8 cellular contexts compared by ENCODE assay signal in the genomic region with DNA sequence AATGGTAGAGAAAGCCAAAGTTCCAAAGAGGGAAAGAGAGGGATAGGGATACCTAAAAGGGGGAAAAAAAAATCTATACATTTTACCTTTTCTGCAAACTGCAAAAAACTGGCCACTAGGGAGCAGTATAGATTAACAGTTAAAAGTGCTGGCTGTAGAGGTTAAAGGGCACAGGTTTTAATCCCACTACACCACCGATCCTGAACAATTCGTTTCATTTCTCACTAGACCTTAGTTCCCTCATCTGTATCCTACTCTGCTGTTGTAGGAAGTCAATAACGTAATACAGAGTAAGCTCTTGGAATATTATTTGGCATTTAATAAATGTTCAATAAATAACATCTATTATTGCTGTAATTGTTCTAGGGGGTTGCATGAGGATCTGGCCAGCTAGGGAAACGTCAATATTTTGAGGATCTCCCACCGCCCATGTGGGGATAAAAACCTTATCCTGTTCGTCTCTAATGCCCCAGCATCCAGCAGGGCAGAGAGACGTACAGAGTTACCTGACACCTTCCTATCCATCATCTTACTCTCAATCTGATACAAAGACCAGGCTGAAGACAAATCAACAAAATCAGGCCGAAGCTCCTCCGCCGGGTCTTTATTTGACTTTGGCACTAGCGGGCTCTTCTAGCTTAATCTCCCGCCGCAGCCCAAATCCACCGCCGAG. TPM values are rescaled to one million over a fixed set of nuclear protein-coding genes. Genes with fewer than 3 reads are reported as not detected.
DNase-seq lines count a peak whose midpoint lies in the region; ATAC-seq, FAIRE-seq and TF ChIP-seq lines count a peak whose summit lies in the region.

No MANE protein-coding gene starts in this region.

- H3K4me3 ChIP-seq in IMR-90 (ENCODE audit: insufficient read depth, low read depth, low read length) (peak overlapping the region; percentile 74), OCI-LY7 (ENCODE audit: low read depth, low read length, poor library complexity, severe bottlenecking) (peak overlapping the region; percentile 84), keratinocyte (ENCODE audit: control insufficient read depth in 2 of 3, extremely low read depth in 1 of 3, insufficient read depth in 2 of 3, low read depth in 1 of 3, low read length in 3 of 3) (peak overlapping the region; percentile 64 to 99 (median 99)), spleen (peak overlapping the region; percentile 74 to 90 (median 80))

- peak overlapping the region; percentile 40 for H4K5ac ChIP-seq in IMR-90 (ENCODE audit: low read depth, low read length)

- H3K79me2 ChIP-seq in OCI-LY7 (ENCODE audit: insufficient read depth, low read depth, low read length) (peaks cover 48% of the 10 kb centered on the region), keratinocyte (ENCODE audit: control insufficient read depth, insufficient read depth, low read length) (peaks cover 29% of the 10 kb centered on the region)

- peak overlapping the region; percentile 98 for H2AFZ ChIP-seq in IMR-90 (replicated peaks; ENCODE audit: low read length, poor library complexity)
- peak overlapping the region; percentile 86 for H2AFZ ChIP-seq in OCI-LY7 (ENCODE audit: low read length)
- peak overlapping the region; percentile 91 for H2AFZ ChIP-seq in keratinocyte (ENCODE audit: control insufficient read depth, low read length)

- H3K4me1 ChIP-seq in IMR-90 (ENCODE audit: control insufficient read depth, insufficient read depth, low read length) (peaks cover 2% of the 10 kb centered on the region; the same call in 1 of the 2 replicates), OCI-LY7 (ENCODE audit: insufficient read depth, low read length, poor library complexity, severe bottlenecking) (peaks cover 29% of the 10 kb centered on the region), keratinocyte (ENCODE audit: control insufficient read depth, extremely low read depth, insufficient read depth, low read length) (peaks cover 4% of the 10 kb centered on the region), spleen (peaks cover 24 to 60% (median 37%) of the 10 kb centered on the region in 6 donors)

- H2AK5ac ChIP-seq in IMR-90 (ENCODE audit: low read depth, low read length) = peak overlapping the region; percentile 37; the same call in 1 of the 2 replicates

- peak overlapping the region; percentile 74; the same call in 1 of the 2 replicates for H4K91ac ChIP-seq in IMR-90 (ENCODE audit: insufficient read depth, low read depth, low read length)

- no peaks in the 10 kb centered on the region for H3K9me3 ChIP-seq in IMR-90 (ENCODE audit: control insufficient read depth, insufficient read depth, low read length)
- H3K9me3 ChIP-seq in OCI-LY7 (ENCODE audit: low read length) = no peaks in the 10 kb centered on the region
- H3K9me3 ChIP-seq in keratinocyte (ENCODE audit: control insufficient read depth, low read depth, low read length) = no peaks in the 10 kb centered on the region
- no peaks in the 10 kb centered on the region for H3K9me3 ChIP-seq in spleen

- peaks cover 15 to 31% of the 10 kb centered on the region in 2 experiments for H3K79me1 ChIP-seq in IMR-90 (ENCODE audit: low read depth in 1 of 2, low read length in 2 of 2)

- H3K4ac ChIP-seq in IMR-90 (ENCODE audit: low read depth, low read length) = peak overlapping the region; percentile 51

- H3K27me3 Mint-ChIP-seq in central memory CD8-positive, alpha-beta T cell = no peaks in the 10 kb centered on the region

- no peak overlapping the region for H2BK15ac ChIP-seq in IMR-90 (ENCODE audit: low read depth, low read length)

- TF ChIP-seq CTCF in GM20000 (IDR thresholded peaks at IDR 0.05; ENCODE audit: extremely low read depth, missing control alignments) (peak; percentile 59), IMR-90 (conservative IDR thresholded peaks at IDR 0.05; ENCODE audit: low read depth, low read length) (peak; percentile 68), OCI-LY7 (conservative IDR thresholded peaks at IDR 0.05; ENCODE audit: low read length) (peak; percentile 88), keratinocyte (optimal IDR thresholded peaks at IDR 0.05 in 1 of 3, IDR thresholded peaks at IDR 0.05 in 1 of 3, conservative IDR thresholded peaks at IDR 0.05 in 1 of 3; ENCODE audit: extremely low read depth in 1 of 3, insufficient read depth in 2 of 3, low read length in 3 of 3) (peak; percentile 14 to 59 (median 49)), spleen (IDR thresholded peaks at IDR 0.05 in 8 of 11, conservative IDR thresholded peaks at IDR 0.05 in 3 of 11) (peak; percentile 59 to 85 (median 76))

- H4K8ac ChIP-seq in IMR-90 (ENCODE audit: low read depth in 2 of 2, low read length in 2 of 2) = peak overlapping the region; percentile 45 to 80

- no peak overlapping the region for H3K27ac Mint-ChIP-seq in central memory CD8-positive, alpha-beta T cell (ENCODE audit: low read depth)

- peaks cover 19% of the 10 kb centered on the region for H3K36me3 ChIP-seq in IMR-90 (ENCODE audit: control insufficient read depth, insufficient read depth, low read length)
- peaks cover 65% of the 10 kb centered on the region for H3K36me3 ChIP-seq in OCI-LY7 (ENCODE audit: insufficient read depth, low read length)
- H3K36me3 ChIP-seq in keratinocyte (ENCODE audit: control insufficient read depth in 2 of 2, extremely low read depth in 1 of 2, insufficient read depth in 2 of 2, low read length in 2 of 2) = peaks cover 17 to 35% of the 10 kb centered on the region in 2 experiments
- H3K36me3 ChIP-seq in spleen = peaks cover 0 to 71% (median 50%) of the 10 kb centered on the region in 6 donors

- intact Hi-C loops in IMR-90 (cut with micrococcal nuclease) = loop anchor here (1.0 to 10.0 kb wide), 4 partner anchors 53 to 380 kb away; a partner anchor contains a TSS
- intact Hi-C loops in OCI-LY7 (cut with micrococcal nuclease; ENCODE audit: unreplicated experiment) = loop anchor here (1.0 to 2.0 kb wide), 6 partner anchors 54 to 384 kb away; a partner anchor contains a TSS
- intact Hi-C loops in spleen (cut with DNase I; ENCODE audit: low total_unique reads) = loop anchor here (5.0 to 10.0 kb wide), 3 partner anchors 50 to 380 kb away; a partner anchor contains a TSS

- POLR2A ChIA-PET in IMR-90 (lab: Charles Lee; ENCODE audit: unreplicated experiment) = interaction anchor here (0.6 kb wide), 2 partner anchors 10 to 131 kb away, joined by 3 to 5 read pairs; no protein-coding TSS in a partner anchor
- POLR2A ChIA-PET in OCI-LY7 (lab: Charles Lee) = interaction anchor here (0.6 to 2.8 kb wide), 22 partner anchors 8 to 783 kb away, joined by 3 to 22 read pairs (median 3); a partner anchor contains a TSS

- peaks cover 46% of the 10 kb centered on the region for H3K36me3 Mint-ChIP-seq in central memory CD8-positive, alpha-beta T cell (ENCODE audit: insufficient read depth)

- no peak for FAIRE-seq in keratinocyte (lab: Jason Lieb, UNC)

- H2AK9ac ChIP-seq in IMR-90 (replicated peaks; ENCODE audit: low read depth, low read length, poor library complexity) = peak overlapping the region; percentile 45

- H3K9me2 ChIP-seq in OCI-LY7 (ENCODE audit: insufficient read depth, low read length) = no peaks in the 10 kb centered on the region

- H3K4me2 ChIP-seq in IMR-90 (ENCODE audit: low read depth, low read length) (peak overlapping the region; percentile 96), OCI-LY7 (ENCODE audit: low read length) (peak overlapping the region; percentile 94), keratinocyte (ENCODE audit: control insufficient read depth, extremely low read depth, insufficient read depth, low read depth, low read length) (peak overlapping the region; percentile 80)

- dilution Hi-C loops in IMR-90 (cut with HindIII; ENCODE audit: low sequenced_read_pairs, unreplicated experiment) (no loop called here), keratinocyte (cut with MboI; ENCODE audit: extremely low pct_ligation_motif_present, low sequenced_read_pairs) (no loop called here)

- DNase-seq in DMS79 treated with DMSO at 0.1 percent for 48 hours (lab: John Stamatoyannopoulos, UW) (peak; percentile 70), GM20000 (ENCODE audit: low spot score) (peak; percentile 63), IMR-90 (peak; percentile 64), OCI-LY7 (ENCODE audit: low spot score) (peak; percentile 78), keratinocyte (ENCODE audit: low read depth, low spot score) (no peak), spleen (no peak)
- peak in 1 of 2 donors; percentile 15 for DNase-seq in central memory CD8-positive, alpha-beta T cell (ENCODE audit: low spot score in 2 of 2)

- TF ChIP-seq RAD21 in IMR-90 (IDR thresholded peaks at IDR 0.05; ENCODE audit: low read length) = peak; percentile 56

- H3K9ac ChIP-seq in IMR-90 (ENCODE audit: low read depth, low read length) (peak overlapping the region; percentile 70), keratinocyte (ENCODE audit: control insufficient read depth, extremely low read depth, insufficient read depth, low read length) (peak overlapping the region; percentile 97)

- peak; percentile 12; the same call in 1 of the 2 replicates for ATAC-seq in IMR-90 (ENCODE audit: low read depth)
- ATAC-seq in central memory CD8-positive, alpha-beta T cell (replicated peaks; ENCODE audit: extremely low read depth, poor library complexity, severe bottlenecking) = peak; percentile 30
- no peak for ATAC-seq in HG03520 (IDR thresholded peaks at IDR 0.05; ENCODE audit: unreplicated experiment)

- H3K9me1 ChIP-seq in IMR-90 (ENCODE audit: insufficient read depth, low read length) (no peaks in the 10 kb centered on the region), keratinocyte (ENCODE audit: control insufficient read depth, extremely low read depth, insufficient read depth, low read length) (no peaks in the 10 kb centered on the region)

- H3K27ac ChIP-seq in IMR-90 (ENCODE audit: insufficient read depth, low read length) = peak overlapping the region; percentile 65
- peak overlapping the region; percentile 68 for H3K27ac ChIP-seq in OCI-LY7 (ENCODE audit: low read depth, low read length, poor library complexity, severe bottlenecking)
- peak overlapping the region; percentile 97 for H3K27ac ChIP-seq in keratinocyte (ENCODE audit: control insufficient read depth, insufficient read depth, low read length)
- H3K27ac ChIP-seq in spleen = peak overlapping the region; percentile 91 to 98 (median 94)

- CTCF ChIA-PET in IMR-90 (lab: Yijun Ruan, JAX) (interaction anchor here (0.7 to 1.9 kb wide), 6 partner anchors 10 to 96 kb away, joined by 3 to 7 read pairs (median 3); a partner anchor contains a TSS), OCI-LY7 (lab: Charles Lee; ENCODE audit: unreplicated experiment) (interaction anchor here (0.7 to 1.0 kb wide), 2 partner anchors 10 to 73 kb away, joined by 3 read pairs; no protein-coding TSS in a partner anchor)

- no peak overlapping the region for H3K4me3 Mint-ChIP-seq in central memory CD8-positive, alpha-beta T cell

- peak overlapping the region; percentile 33 for H3K18ac ChIP-seq in IMR-90 (ENCODE audit: low read depth, low read length)

- peak overlapping the region; percentile 80 for H2BK5ac ChIP-seq in IMR-90 (ENCODE audit: low read depth, low read length, poor library complexity, severe bottlenecking)

- peak overlapping the region; percentile 40; the same call in 1 of the 2 replicates for H3K23ac ChIP-seq in IMR-90 (ENCODE audit: low read depth, low read length)

- no TSS peak for BruUV-seq in IMR-90 (replicated peaks; lab: Mats Ljungman, UMichigan)
- no TSS peak for BruUV-seq in OCI-LY7 (replicated peaks; lab: Mats Ljungman, UMichigan)

- 0% methylated on average over 10 of the region's 15 CpGs; no CpG with 5 or more reads in 1 of the 2 experiments for WGBS in IMR-90 (ENCODE audit: extremely low coverage in 2 of 2, insufficient read length in 1 of 2), 2 experiments
- 0 to 2% (median 1%) methylated on average over 12 to 15 of the region's 15 CpGs for WGBS in spleen, 5 donors

- TF ChIP-seq POLR2A in IMR-90 (IDR thresholded peaks at IDR 0.05; ENCODE audit: low read depth, low read length) (no peak), spleen (IDR thresholded peaks at IDR 0.05) (no peak)

- no peaks in the 10 kb centered on the region for H3K27me3 ChIP-seq in IMR-90 (ENCODE audit: control insufficient read depth, insufficient read depth, low read length)
- no peaks in the 10 kb centered on the region for H3K27me3 ChIP-seq in keratinocyte (ENCODE audit: control insufficient read depth, extremely low read depth, insufficient read depth, low read length)
- H3K27me3 ChIP-seq in spleen (replicated peaks in 1 of 7) = no peaks in the 10 kb centered on the region

- H2BK20ac ChIP-seq in IMR-90 (ENCODE audit: low read depth, low read length) = no peak overlapping the region

- H3K9me3 Mint-ChIP-seq in central memory CD8-positive, alpha-beta T cell = no peaks in the 10 kb centered on the region

- in situ Hi-C loops in IMR-90 (cut with MboI; ENCODE audit: low sequenced_read_pairs) = no loop called here

- peak overlapping the region; percentile 39 for H3K14ac ChIP-seq in IMR-90 (replicated peaks; ENCODE audit: low read depth, low read length)

- H2BK120ac ChIP-seq in IMR-90 (ENCODE audit: low read depth, low read length) = 0 out of 2 replicates have a peak overlapping the region, but pooled peaks have one; percentile 36

- H4K20me1 ChIP-seq in IMR-90 (ENCODE audit: insufficient read depth, low read length) = no peaks in the 10 kb centered on the region
- H4K20me1 ChIP-seq in OCI-LY7 (ENCODE audit: insufficient read depth, low read length) = peaks cover 9% of the 10 kb centered on the region; the same call in 1 of the 2 replicates
- no peaks in the 10 kb centered on the region for H4K20me1 ChIP-seq in keratinocyte (ENCODE audit: control insufficient read depth, extremely low read depth, insufficient read depth, low read length)

- H3K56ac ChIP-seq in IMR-90 (ENCODE audit: extremely low read depth, insufficient read depth, low read length) = peak overlapping the region; percentile 59

- H3K4me1 Mint-ChIP-seq in central memory CD8-positive, alpha-beta T cell = peaks cover 25% of the 10 kb centered on the region

RNA-seq across cellular contexts. Expression of a gene that starts 0.8 kb away (rescaled TPM):
- total RNA-seq in IMR-90 (2012; rRNA removed) (16.5 and 49.2 TPM in 2 replicates), OCI-LY7 (2022) (39.7 and 39.9 TPM in 2 replicates), spleen (10 to 100 TPM; 20.6 to 31.3 (median 27.1) TPM)
- polyA plus RNA-seq in IMR-90 (2012; rRNA removed) (27.4 and 32.7 TPM in 2 replicates), keratinocyte (24.0 to 56.8 TPM (median 43.5 TPM) in 3 replicates), spleen (10 to 100 TPM; 41.5 to 42.9 (median 41.8) TPM)
- polyA plus RNA-seq in IMR-90 (2012; cell fraction: cytosol; rRNA removed) = 4.0 and 14.4 TPM in 2 replicates
- polyA plus RNA-seq in IMR-90 (2012; cell fraction: nucleus; rRNA removed; ENCODE audit: low replicate concordance) = 1.1 and 14.2 TPM in 2 replicates
- total RNA-seq in OCI-LY7 (2014; rRNA removed; shearing (Covaris generic)) = 29.9 and 42.5 TPM in 2 replicates
- 68.3 TPM for polyA plus RNA-seq in keratinocyte (2011; ENCODE audit: low read depth)
- 36.1 and 54.3 TPM in 2 replicates for polyA plus RNA-seq in keratinocyte (2011; cell fraction: cytosol; rRNA removed)
- polyA plus RNA-seq in keratinocyte (2011; cell fraction: nucleus; rRNA removed) = 12.0 and 21.3 TPM in 2 replicates
- polyA plus RNA-seq in keratinocyte (2012; ENCODE audit: low replicate concordance) = 36.3 and 53.9 TPM in 2 replicates
- polyA minus RNA-seq in keratinocyte = 2.4 to 19.9 TPM (median 2.6 TPM) in 3 replicates
- polyA minus RNA-seq in keratinocyte (2011; cell fraction: cytosol; rRNA and poly(A)+ RNA removed) = 20.1 TPM
- 1.6 and 2.8 TPM in 2 replicates for polyA minus RNA-seq in keratinocyte (2011; cell fraction: nucleus; rRNA and poly(A)+ RNA removed)

RNA-seq across cellular contexts. Expression of a gene that starts 0.8 kb away (rescaled TPM):
- total RNA-seq in IMR-90 (2012; rRNA removed) (32.5 and 38.0 TPM in 2 replicates), OCI-LY7 (2022) (35.8 and 39.9 TPM in 2 replicates), spleen (10 to 100 TPM; 13.5 to 20.2 (median 17.5) TPM)
- polyA plus RNA-seq in IMR-90 (2012; rRNA removed) (20.7 and 21.4 TPM in 2 replicates), keratinocyte (22.1 to 46.4 TPM (median 28.8 TPM) in 3 replicates), spleen (10 to 100 TPM in 2 of 3 donors, 1 to 10 TPM in 1; 7.7 to 12.4 (median 10.5) TPM)
- polyA plus RNA-seq in IMR-90 (2012; cell fraction: cytosol; rRNA removed) = 9.6 and 17.1 TPM in 2 replicates
- 5.4 and 11.1 TPM in 2 replicates for polyA plus RNA-seq in IMR-90 (2012; cell fraction: nucleus; rRNA removed; ENCODE audit: low replicate concordance)
- total RNA-seq in OCI-LY7 (2014; rRNA removed; shearing (Covaris generic)) = 27.4 and 27.8 TPM in 2 replicates
- 21.6 TPM for polyA plus RNA-seq in keratinocyte (2011; ENCODE audit: low read depth)
- polyA plus RNA-seq in keratinocyte (2011; cell fraction: cytosol; rRNA removed) = 34.0 and 38.2 TPM in 2 replicates
- 27.8 and 28.7 TPM in 2 replicates for polyA plus RNA-seq in keratinocyte (2011; cell fraction: nucleus; rRNA removed)
- polyA plus RNA-seq in keratinocyte (2012; ENCODE audit: low replicate concordance) = 23.3 and 33.7 TPM in 2 replicates
- polyA minus RNA-seq in keratinocyte = 15.5 to 23.1 TPM (median 23.0 TPM) in 3 replicates
- 12.3 TPM for polyA minus RNA-seq in keratinocyte (2011; cell fraction: cytosol; rRNA and poly(A)+ RNA removed)
- 9.0 and 19.1 TPM in 2 replicates for polyA minus RNA-seq in keratinocyte (2011; cell fraction: nucleus; rRNA and poly(A)+ RNA removed)

RNA-seq across cellular contexts. Expression of a gene that starts 28.6 kb away (rescaled TPM):
- total RNA-seq in IMR-90 (2012; rRNA removed) (not detected in 2 replicates), OCI-LY7 (2022) (not detected in 2 replicates), spleen (under 1 TPM in 1 of 7 donors, not detected in 6; 0.35 TPM)
- polyA plus RNA-seq in IMR-90 (2012; rRNA removed) (not detected in 2 replicates), keratinocyte (0.10 TPM in 1 of 3 replicates, not detected in the others), spleen (under 1 TPM; 0.06 to 0.09 (median 0.08) TPM)
- polyA plus RNA-seq in IMR-90 (2012; cell fraction: cytosol; rRNA removed) = not detected in 2 replicates
- 0.09 TPM in 1 of 2 replicates, not detected in the other for polyA plus RNA-seq in IMR-90 (2012; cell fraction: nucleus; rRNA removed; ENCODE audit: low replicate concordance)
- total RNA-seq in OCI-LY7 (2014; rRNA removed; shearing (Covaris generic)) = not detected in 2 replicates
- 0.76 TPM for polyA plus RNA-seq in keratinocyte (2011; ENCODE audit: low read depth)
- polyA plus RNA-seq in keratinocyte (2011; cell fraction: cytosol; rRNA removed) = not detected in 2 replicates
- polyA plus RNA-seq in keratinocyte (2011; cell fraction: nucleus; rRNA removed) = 0.23 and 0.65 TPM in 2 replicates
- 0.20 TPM in 1 of 2 replicates, not detected in the other for polyA plus RNA-seq in keratinocyte (2012; ENCODE audit: low replicate concordance)
- 0.10 TPM in 1 of 3 replicates, not detected in the others for polyA minus RNA-seq in keratinocyte
- not detected for polyA minus RNA-seq in keratinocyte (2011; cell fraction: cytosol; rRNA and poly(A)+ RNA removed)
- not detected in 2 replicates for polyA minus RNA-seq in keratinocyte (2011; cell fraction: nucleus; rRNA and poly(A)+ RNA removed)

RNA-seq across cellular contexts. Expression of a gene that starts 53.3 kb away (rescaled TPM):
- total RNA-seq in IMR-90 (2012; rRNA removed) (23.3 and 27.5 TPM in 2 replicates), OCI-LY7 (2022) (12.4 and 16.7 TPM in 2 replicates), spleen (10 to 100 TPM; 17.7 to 22.7 (median 19.2) TPM)
- polyA plus RNA-seq in IMR-90 (2012; rRNA removed) (16.4 and 17.9 TPM in 2 replicates), keratinocyte (15.7 to 21.1 TPM (median 20.3 TPM) in 3 replicates), spleen (1 to 10 TPM; 3.0 to 5.5 (median 3.3) TPM)
- polyA plus RNA-seq in IMR-90 (2012; cell fraction: cytosol; rRNA removed) = 9.3 and 10.2 TPM in 2 replicates
- polyA plus RNA-seq in IMR-90 (2012; cell fraction: nucleus; rRNA removed; ENCODE audit: low replicate concordance) = 1.9 and 7.6 TPM in 2 replicates
- total RNA-seq in OCI-LY7 (2014; rRNA removed; shearing (Covaris generic)) = 3.9 and 4.7 TPM in 2 replicates
- 13.4 TPM for polyA plus RNA-seq in keratinocyte (2011; ENCODE audit: low read depth)
- polyA plus RNA-seq in keratinocyte (2011; cell fraction: cytosol; rRNA removed) = 10.7 and 16.3 TPM in 2 replicates
- 20.6 and 24.9 TPM in 2 replicates for polyA plus RNA-seq in keratinocyte (2011; cell fraction: nucleus; rRNA removed)
- polyA plus RNA-seq in keratinocyte (2012; ENCODE audit: low replicate concordance) = 18.7 and 25.3 TPM in 2 replicates
- 8.0 to 21.6 TPM (median 15.4 TPM) in 3 replicates for polyA minus RNA-seq in keratinocyte
- polyA minus RNA-seq in keratinocyte (2011; cell fraction: cytosol; rRNA and poly(A)+ RNA removed) = 9.0 TPM
- 12.5 and 20.7 TPM in 2 replicates for polyA minus RNA-seq in keratinocyte (2011; cell fraction: nucleus; rRNA and poly(A)+ RNA removed)

RNA-seq across cellular contexts. Expression of a gene that starts 53.5 kb away (rescaled TPM):
- total RNA-seq in IMR-90 (2012; rRNA removed) (25.5 and 25.6 TPM in 2 replicates), OCI-LY7 (2022) (47.3 and 58.0 TPM in 2 replicates), spleen (10 to 100 TPM; 50.7 to 68.0 (median 60.0) TPM)
- polyA plus RNA-seq in IMR-90 (2012; rRNA removed) (20.1 and 20.4 TPM in 2 replicates), keratinocyte (22.4 to 31.4 TPM (median 22.7 TPM) in 3 replicates), spleen (10 to 100 TPM; 11.5 to 18.4 (median 12.4) TPM)
- 8.6 and 9.6 TPM in 2 replicates for polyA plus RNA-seq in IMR-90 (2012; cell fraction: cytosol; rRNA removed)
- 20.7 and 43.2 TPM in 2 replicates for polyA plus RNA-seq in IMR-90 (2012; cell fraction: nucleus; rRNA removed; ENCODE audit: low replicate concordance)
- total RNA-seq in OCI-LY7 (2014; rRNA removed; shearing (Covaris generic)) = 25.5 and 39.9 TPM in 2 replicates
- 67.2 TPM for polyA plus RNA-seq in keratinocyte (2011; ENCODE audit: low read depth)
- polyA plus RNA-seq in keratinocyte (2011; cell fraction: cytosol; rRNA removed) = 14.2 and 17.0 TPM in 2 replicates
- polyA plus RNA-seq in keratinocyte (2011; cell fraction: nucleus; rRNA removed) = 41.2 and 42.6 TPM in 2 replicates
- polyA plus RNA-seq in keratinocyte (2012; ENCODE audit: low replicate concordance) = 17.8 and 21.2 TPM in 2 replicates
- 52.3 to 64.6 TPM (median 63.5 TPM) in 3 replicates for polyA minus RNA-seq in keratinocyte
- 15.2 TPM for polyA minus RNA-seq in keratinocyte (2011; cell fraction: cytosol; rRNA and poly(A)+ RNA removed)
- 32.4 and 48.2 TPM in 2 replicates for polyA minus RNA-seq in keratinocyte (2011; cell fraction: nucleus; rRNA and poly(A)+ RNA removed)

Comparison
In these comparisons a context has a peak if more than half of its experiments do, and no peak if none do; other contexts are left out.
1. DNase-seq: peak in DMS79 treated with DMSO at 0.1 percent for 48 hours (single experiment), GM20000 (single experiment), IMR-90 (single experiment) and OCI-LY7 (single experiment); none in keratinocyte (single experiment) and spleen (single experiment).
2. Peak in every context shown above with its lines, with median percentiles within 50 percentile points of each other: CTCF ChIP-seq, H2AFZ ChIP-seq, H3K27ac ChIP-seq, H3K4me2 ChIP-seq and H3K4me3 ChIP-seq.